Comparison of ENCODE assay signal across 8 cellular contexts in genomic region chr11:112797653-112798293, GRCh38.
DNase-seq lines count a peak whose midpoint lies in the region; ATAC-seq, FAIRE-seq and TF ChIP-seq lines count a peak whose summit lies in the region.

No MANE protein-coding gene starts in this region.

- RAD21 ChIA-PET in GM12878 (lab: Charles Lee; ENCODE audit: unreplicated experiment): interaction anchor here (1.0 to 1.2 kb wide), 2 partner anchors 210 to 492 kb away, joined by 6 to 9 read pairs; no protein-coding TSS in a partner anchor

- WGBS in GM12878 (ENCODE audit: insufficient coverage, insufficient replicate concordance, low lambda C conversion rate, missing lambda C conversion rate): 35% methylated on average over 14 of the region's 14 CpGs
- 68% methylated on average over 14 of the region's 14 CpGs for WGBS in esophagus muscularis mucosa

- no peaks in the 10 kb centered on the region for H3K79me2 ChIP-seq in GM12878 (ENCODE audit: control insufficient read depth, insufficient read depth, low read length)

- ATAC-seq in GM18868 (IDR thresholded peaks at IDR 0.05; ENCODE audit: unreplicated experiment): peak; percentile 73
- peak; percentile 76 for ATAC-seq in GM12878

- H3K27ac Mint-ChIP-seq in CD8-positive, alpha-beta memory T cell: peak overlapping the region in 2 of 8 donors; percentile 9 to 27

- POLR2A ChIA-PET in CD8-positive, alpha-beta memory T cell (lab: Charles Lee): no interaction called here
- POLR2A ChIA-PET in GM12878 (lab: Charles Lee): no interaction called here

- TF ChIP-seq CTCF in GM12878 (IDR thresholded peaks at IDR 0.05 in 2 of 3, conservative IDR thresholded peaks at IDR 0.05 in 1 of 3; ENCODE audit: control insufficient read depth in 2 of 3, extremely low read depth in 1 of 3, insufficient read depth in 1 of 3, low read depth in 3 of 3, low read length in 3 of 3) (peak; percentile 39 to 70 (median 48)), esophagus muscularis mucosa (IDR thresholded peaks at IDR 0.05) (peak in 1 of 3 experiments; percentile 23)

- peaks cover 0 to 3% (median 0%) of the 10 kb centered on the region in 5 donors for H3K9me3 Mint-ChIP-seq in CD8-positive, alpha-beta memory T cell

- TF ChIP-seq POLR2A in GM12878 (IDR thresholded peaks at IDR 0.05; ENCODE audit: low read depth, low read length) (no peak), esophagus muscularis mucosa (IDR thresholded peaks at IDR 0.05; ENCODE audit: low read depth) (no peak)

- H3K9me3 ChIP-seq in CD8-positive, alpha-beta memory T cell (ENCODE audit: low read length): no peaks in the 10 kb centered on the region
- H3K9me3 ChIP-seq in GM12878 (replicated peaks; ENCODE audit: control insufficient read depth, insufficient read depth, low read length) (no peaks in the 10 kb centered on the region), esophagus muscularis mucosa (no peaks in the 10 kb centered on the region)

- H3K4me1 ChIP-seq in CD8-positive, alpha-beta memory T cell (ENCODE audit: insufficient read depth, low read length): no peaks in the 10 kb centered on the region
- H3K4me1 ChIP-seq in GM12878 (ENCODE audit: control insufficient read depth, insufficient read depth, low read length) (0 out of 2 replicates have a peak, but pooled peaks cover 3% of the 10 kb centered on the region), esophagus muscularis mucosa (peaks cover 25 to 50% (median 46%) of the 10 kb centered on the region in 4 donors)

- H3K4me2 ChIP-seq in GM12878 (ENCODE audit: control insufficient read depth, insufficient read depth): no peak overlapping the region; the same call in 1 of the 2 replicates

- no peaks in the 10 kb centered on the region for H4K20me1 ChIP-seq in GM12878 (ENCODE audit: control insufficient read depth, insufficient read depth)

- peaks cover 0 to 7% (median 6%) of the 10 kb centered on the region in 3 donors for H3K4me1 Mint-ChIP-seq in CD8-positive, alpha-beta memory T cell

- H3K4me3 ChIP-seq in CD8-positive, alpha-beta memory T cell (ENCODE audit: low read length): no peak overlapping the region
- H3K4me3 ChIP-seq in GM12878: no peak overlapping the region
- H3K4me3 ChIP-seq in esophagus muscularis mucosa: no peak overlapping the region

- peak overlapping the region; percentile 45; the same call in 1 of the 2 replicates for H2AFZ ChIP-seq in GM12878 (ENCODE audit: control insufficient read depth, low read depth, low read length)

- intact Hi-C loops in GM12878 (cut with micrococcal nuclease; ENCODE audit: unreplicated experiment) (loop anchor here (1.0 to 10.0 kb wide), 2 partner anchors 492 to 573 kb away; partner anchors contain the start of gene PTS), esophagus muscularis mucosa (cut with DNase I) (loop anchor here (5.0 kb wide), 1 partner anchor 210 kb away; no protein-coding TSS in a partner anchor)

- H3K36me3 ChIP-seq in CD8-positive, alpha-beta memory T cell (ENCODE audit: insufficient read depth, low read length): no peaks in the 10 kb centered on the region
- H3K36me3 ChIP-seq in GM12878 (ENCODE audit: control insufficient read depth in 2 of 2, insufficient read depth in 2 of 2, low read length in 1 of 2) (no peaks in the 10 kb centered on the region), esophagus muscularis mucosa (no peaks in the 10 kb centered on the region)

- H3K27me3 ChIP-seq in CD8-positive, alpha-beta memory T cell (ENCODE audit: insufficient read depth, low read length, poor library complexity, severe bottlenecking): no peaks in the 10 kb centered on the region
- no peaks in the 10 kb centered on the region; a peak in 2 of 4 replicates for H3K27me3 ChIP-seq in GM12878 (replicated peaks in 1 of 2; ENCODE audit: control insufficient read depth in 2 of 2, insufficient read depth in 2 of 2, low read length in 1 of 2)
- no peaks in the 10 kb centered on the region for H3K27me3 ChIP-seq in esophagus muscularis mucosa

- H3K9ac ChIP-seq in GM12878 (ENCODE audit: control insufficient read depth, insufficient read depth, low read length): no peak overlapping the region

- in situ Hi-C loops in GM12878 (cut with MboI): no loop called here

- no peaks in the 10 kb centered on the region for H3K36me3 Mint-ChIP-seq in CD8-positive, alpha-beta memory T cell

- SMC1A ChIA-PET in GM12878 (lab: Charles Lee; ENCODE audit: uncharacterized antibody, unreplicated experiment): interaction anchor here (0.8 to 3.6 kb wide), 4 partner anchors 10 to 492 kb away, joined by 3 to 77 read pairs (median 3); no protein-coding TSS in a partner anchor

- TF ChIP-seq EP300 in GM12878 (IDR thresholded peaks at IDR 0.05; ENCODE audit: borderline replicate concordance in 1 of 2, control insufficient read depth in 1 of 2, low read depth in 2 of 2, low read length in 2 of 2) (no peak), esophagus muscularis mucosa (IDR thresholded peaks at IDR 0.05) (no peak)

- BruUV-seq in GM12878 (replicated peaks; lab: Mats Ljungman, UMichigan): no TSS peak

- H3K27ac ChIP-seq in CD8-positive, alpha-beta memory T cell (ENCODE audit: low read depth, low read length): no peak overlapping the region
- H3K27ac ChIP-seq in GM12878 (ENCODE audit: control insufficient read depth, insufficient read depth): no peak overlapping the region
- H3K27ac ChIP-seq in esophagus muscularis mucosa (replicated peaks in 1 of 4): no peak overlapping the region

- FAIRE-seq in GM12878 (lab: Jason Lieb, UNC): peak; percentile 44

- H3K4me3 Mint-ChIP-seq in CD8-positive, alpha-beta memory T cell: peak overlapping the region in 4 of 7 donors; percentile 15 to 66 (median 48)

- peaks cover 6 to 10% of the 10 kb centered on the region in 2 donors for H3K27me3 Mint-ChIP-seq in CD8-positive, alpha-beta memory T cell

- CTCF ChIA-PET in CD8-positive, alpha-beta memory T cell (lab: Charles Lee): no interaction called here
- CTCF ChIA-PET in GM12878 (lab: Yijun Ruan, JAX): interaction anchor here (0.8 to 4.8 kb wide), 3 partner anchors 10 to 491 kb away, joined by 3 to 116 read pairs (median 12); no protein-coding TSS in a partner anchor

- peak; percentile 60 for TF ChIP-seq RAD21 in GM12878 (IDR thresholded peaks at IDR 0.05; ENCODE audit: insufficient read depth, low read depth, low read length)

- peak in 2 of 5 donors; percentile 14 to 23 for DNase-seq in CD8-positive, alpha-beta memory T cell
- DNase-seq in NCI-H2081 (lab: John Stamatoyannopoulos, UW): peak; percentile 68 to 78
- DNase-seq in GM12878 (ENCODE audit: low read depth, low spot score): no peak
- DNase-seq in medulla oblongata (ENCODE audit: extremely low spot score): peak; percentile 81
- no peak for DNase-seq in ureter (ENCODE audit: low spot score)
- no peak for DNase-seq in NCI-H1105 treated with DMSO at 0.1 percent for 48 hours (lab: John Stamatoyannopoulos, UW)
- DNase-seq in esophagus muscularis mucosa (ENCODE audit: extremely low spot score): no peak

TF ChIP-seq in GM12878, 131 proteins besides CTCF, POLR2A, EP300 and RAD21:
- TF ChIP-seq SIN3A (IDR thresholded peaks at IDR 0.05; ENCODE audit: low read depth, low read length) (no peak), SMC3 (IDR thresholded peaks at IDR 0.05; ENCODE audit: borderline replicate concordance, low read length) (peak; percentile 40; the same call in 1 of the 2 replicates)
TF ChIP-seq in GM12878: peak in this region for 1.

Comparison
In these comparisons a context has a peak if more than half of its experiments do, and no peak if none do; other contexts are left out.
1. DNase-seq: peak in NCI-H2081 (2 of 2) and medulla oblongata (single experiment); none in GM12878 (single experiment), ureter (single experiment), NCI-H1105 treated with DMSO at 0.1 percent for 48 hours (single experiment) and esophagus muscularis mucosa (single experiment).